In the genomic region with DNA sequence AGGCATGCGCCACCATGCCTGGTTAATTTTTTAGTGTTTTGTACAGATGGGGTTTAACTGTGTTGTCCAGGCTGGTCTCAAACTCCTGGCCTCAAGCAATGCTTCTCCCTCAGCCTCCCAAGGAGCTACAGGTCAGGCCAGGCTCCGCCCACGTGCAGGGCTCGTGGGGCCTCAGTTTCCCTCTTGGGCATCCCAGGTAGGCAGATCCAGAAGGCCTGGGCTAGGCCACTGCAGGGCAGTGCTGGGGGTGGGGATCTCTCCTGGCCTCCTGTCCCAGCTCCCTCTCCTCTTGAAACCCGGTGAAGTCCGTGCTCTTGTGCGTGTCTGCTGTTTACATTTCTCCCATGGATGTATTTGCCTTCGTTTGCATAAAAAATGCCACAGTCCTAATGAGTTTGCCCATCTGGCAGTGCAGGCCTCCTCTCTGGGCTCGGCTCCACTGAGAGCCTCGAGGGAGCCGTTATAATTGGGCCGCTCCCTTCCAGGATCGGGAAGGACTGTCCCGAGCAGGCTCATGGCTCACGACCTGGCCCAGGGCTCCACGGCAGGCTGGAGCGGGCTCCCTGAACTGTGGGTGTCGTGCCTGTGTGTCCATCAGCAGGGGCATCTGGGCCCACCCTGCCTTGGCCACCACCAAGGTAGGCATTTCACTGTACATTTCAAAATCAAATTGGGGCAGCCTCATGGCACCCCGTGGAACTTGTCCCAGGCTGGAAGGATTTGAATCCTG, we compare ENCODE assay signal across 17 cellular contexts. TPM values are rescaled to one million over a fixed set of nuclear protein-coding genes. Genes with fewer than 3 reads are reported as not detected.
DNase-seq lines count a peak whose midpoint lies in the region; FAIRE-seq and TF ChIP-seq lines count a peak whose summit lies in the region.
"Had no signal": no experiment of that assay in that cellular context is flagged by ENCODE, and none has a peak within 500 bp of the region (broad histone marks: within the 10 kb centered on the region; RNA-seq: fewer than 3 reads in every experiment).

No MANE protein-coding gene starts in this region.

- no peak overlapping the region for H3K4me3 ChIP-seq in AG10803 (ENCODE audit: low read length)
- no peak overlapping the region for H3K4me3 ChIP-seq in kidney (ENCODE audit: low read length in 2 of 2)
- H3K4me3 ChIP-seq in coronary artery = no peak overlapping the region

- no peak overlapping the region for H3K27ac ChIP-seq in kidney (ENCODE audit: low read depth in 2 of 2, low read length in 2 of 2)
- no peak overlapping the region for H3K27ac ChIP-seq in coronary artery

- no peaks in the 10 kb centered on the region for H3K9me3 ChIP-seq in kidney (ENCODE audit: control insufficient read depth in 1 of 2, low read length in 2 of 2)

- H3K36me3 ChIP-seq in kidney (ENCODE audit: control insufficient read depth in 1 of 2, insufficient read depth in 2 of 2, low read length in 2 of 2) = no peaks in the 10 kb centered on the region

- DNase-seq in AG10803 (ENCODE audit: low read depth) (peak; percentile 39), GM03348 (ENCODE audit: low spot score) (peak; percentile 61), NCI-H526 treated with DMSO at 0.1 percent for 48 hours (lab: John Stamatoyannopoulos, UW) (peak; percentile 90), kidney (peak; percentile 80), coronary artery (ENCODE audit: low spot score) (no peak), NCI-H2029 treated with DMSO at 0.1 percent for 48 hours (lab: John Stamatoyannopoulos, UW) (no peak)
- no peak for DNase-seq in activated CD4-positive, alpha-beta T cell treated with anti-CD3 and anti-CD28 coated beads, Interleukin-2, amount 50 U/mL, for 1 hour
- DNase-seq: Calu3; CD4-positive, alpha-beta memory T cell; DMS79 treated with DMSO at 0.1 percent for 48 hours; GOT3; HFFc6; NCI-H1092 treated with DMSO at 0.1 percent for 48 hours; NCI-H1930; NCI-H510A; SIG-M5 had no signal

- no peak for FAIRE-seq in kidney (lab: Jason Lieb, UNC)
- FAIRE-seq: RCC 7860 had no signal

- intact Hi-C loops in kidney (cut with DNase I) = no loop called here

- no peaks in the 10 kb centered on the region for H3K4me1 ChIP-seq in kidney (ENCODE audit: control insufficient read depth in 1 of 2, insufficient read depth in 1 of 2, low read depth in 1 of 2, low read length in 2 of 2)

- no peak overlapping the region for H3K9ac ChIP-seq in kidney (ENCODE audit: low read length in 2 of 2)

- no peak for TF ChIP-seq CTCF in AG10803 (conservative IDR thresholded peaks at IDR 0.05; ENCODE audit: low read length)
- TF ChIP-seq CTCF in kidney (IDR thresholded peaks at IDR 0.05; ENCODE audit: borderline replicate concordance, extremely low read depth, insufficient read depth) = no peak
- TF ChIP-seq CTCF in coronary artery (IDR thresholded peaks at IDR 0.05) = no peak

RNA-seq across cellular contexts. Expression of a gene that starts 52.6 kb away (rescaled TPM):
- total RNA-seq in kidney = 56.3 TPM
- polyA plus RNA-seq in kidney (ENCODE audit: insufficient read depth, low read depth, low replicate concordance) = 48.5 TPM

Comparison
In these comparisons a context has a peak if more than half of its experiments do, and no peak if none do; other contexts are left out.
1. DNase-seq: peak in AG10803 (single experiment), GM03348 (single experiment), NCI-H526 treated with DMSO at 0.1 percent for 48 hours (single experiment) and kidney (single experiment); none in activated CD4-positive, alpha-beta T cell treated with anti-CD3 and anti-CD28 coated beads, Interleukin-2, amount 50 U/mL, for 1 hour (single experiment), coronary artery (single experiment) and NCI-H2029 treated with DMSO at 0.1 percent for 48 hours (single experiment).